18 cellular contexts compared by ENCODE assay signal in genomic region chr3:79038636-79039035, GRCh38.
DNase-seq lines count a peak whose midpoint lies in the region; TF ChIP-seq lines count a peak whose summit lies in the region.
"Had no signal": no experiment of that assay in that cellular context is flagged by ENCODE, and none has a peak within 500 bp of the region (broad histone marks: within the 10 kb centered on the region; RNA-seq: fewer than 3 reads in every experiment).

No MANE protein-coding gene starts in this region.

- no peaks in the 10 kb centered on the region for H3K9me3 Mint-ChIP-seq in HFFc6

- no peaks in the 10 kb centered on the region for H3K27me3 Mint-ChIP-seq in HFFc6 (ENCODE audit: insufficient read depth)
- H3K27me3 Mint-ChIP-seq: CD4-positive, alpha-beta memory T cell; IgD-negative memory B cell had no signal

- no TSS peak for BruUV-seq in mammary epithelial cell (replicated peaks; lab: Mats Ljungman, UMichigan)

- CTCF ChIA-PET in mammary epithelial cell (lab: Charles Lee; ENCODE audit: low non-redundant PET) = interaction anchor here (0.6 kb wide), 1 partner anchor 50 kb away, joined by 5 read pairs; no protein-coding TSS in a partner anchor

- H2AK5ac ChIP-seq in mesendoderm (ENCODE audit: low read length) = no peak overlapping the region

- intact Hi-C loops in mammary epithelial cell (cut with micrococcal nuclease) = loop anchor here (10.0 kb wide), 1 partner anchor 2004 kb away; no protein-coding TSS in a partner anchor
- intact Hi-C loops in breast epithelium (cut with DNase I; ENCODE audit: low total_unique reads) = loop anchor here (10.0 kb wide), 1 partner anchor 384 kb away; no protein-coding TSS in a partner anchor

- WGBS in mammary epithelial cell (ENCODE audit: low coverage, missing lambda C conversion rate) = 87% methylated on average over 1 of the region's 1 CpG
- no CpG with 5 or more reads among the region's 1 CpG for WGBS in mesendoderm (ENCODE audit: extremely low coverage, insufficient coverage, low lambda C conversion rate)

- H3K27me3 ChIP-seq in mammary epithelial cell (ENCODE audit: insufficient read depth, low read length) = no peaks in the 10 kb centered on the region
- no peaks in the 10 kb centered on the region for H3K27me3 ChIP-seq in breast epithelium
- no peaks in the 10 kb centered on the region for H3K27me3 ChIP-seq in mesendoderm (ENCODE audit: insufficient read depth, low read length, poor library complexity)
- H3K27me3 ChIP-seq: BLaER1 had no signal

- H3K4me1 Mint-ChIP-seq in HFFc6 (ENCODE audit: low read depth) = peaks cover 36% of the 10 kb centered on the region
- H3K4me1 Mint-ChIP-seq: CD14-positive monocyte; CD4-positive, alpha-beta memory T cell had no signal

- H3K4me1 ChIP-seq in mammary epithelial cell (ENCODE audit: insufficient read depth, low read length) (no peaks in the 10 kb centered on the region), breast epithelium (no peaks in the 10 kb centered on the region), mesendoderm (ENCODE audit: control insufficient read depth, low read depth, low read length) (no peaks in the 10 kb centered on the region)
- H3K4me1 ChIP-seq: BLaER1, HAP-1 had no signal

- no peak for TF ChIP-seq POLR2A in breast epithelium (IDR thresholded peaks at IDR 0.05)

- no peaks in the 10 kb centered on the region for H4K20me1 ChIP-seq in mammary epithelial cell (ENCODE audit: insufficient read depth, low read length)
- H4K20me1 ChIP-seq: BLaER1 had no signal

- H3K4me3 Mint-ChIP-seq in HFFc6 = no peak overlapping the region
- H3K4me3 Mint-ChIP-seq: CD14-positive monocyte; CD4-positive, alpha-beta memory T cell; IgD-negative memory B cell had no signal

- DNase-seq in mammary epithelial cell = no peak
- DNase-seq in breast epithelium (ENCODE audit: low spot score in 2 of 2) = no peak
- DNase-seq in fibroblast of gingiva (ENCODE audit: low read depth) = peak; percentile 22
- DNase-seq in mesendoderm = peak; percentile 8
- no peak for DNase-seq in HFFc6
- no peak for DNase-seq in dedifferentiated amniotic fluid mesenchymal stem cell (ENCODE audit: extremely low spot score)
- DNase-seq in GM10266 (ENCODE audit: extremely low spot score) = no peak
- DNase-seq: CD4-positive, alpha-beta memory T cell; DMS153; DMS79; GDM1 had no signal

- H3K36me3 Mint-ChIP-seq in HFFc6 (ENCODE audit: low read depth) = no peaks in the 10 kb centered on the region
- H3K36me3 Mint-ChIP-seq: CD14-positive monocyte; CD4-positive, alpha-beta memory T cell; IgD-negative memory B cell had no signal

- H3K4me3 ChIP-seq in mammary epithelial cell (replicated peaks in 1 of 3; ENCODE audit: insufficient read depth in 1 of 3, low read depth in 2 of 3, low read length in 3 of 3) (no peak overlapping the region), breast epithelium (no peak overlapping the region), mesendoderm (ENCODE audit: low read length) (no peak overlapping the region)
- H3K4me3 ChIP-seq: A549, BLaER1, GM12878, HAP-1 had no signal

- H3K9ac ChIP-seq in mammary epithelial cell (ENCODE audit: insufficient read depth, low read length) (no peak overlapping the region), mesendoderm (ENCODE audit: low read length) (no peak overlapping the region)
- H3K9ac ChIP-seq: BLaER1 had no signal

- H2BK120ac ChIP-seq in mesendoderm (ENCODE audit: low read depth, low read length) = no peak overlapping the region

- no peak overlapping the region for H4K8ac ChIP-seq in mesendoderm (ENCODE audit: low read depth, low read length)

- H3K18ac ChIP-seq in mesendoderm (ENCODE audit: low read length) = no peak overlapping the region

- TF ChIP-seq CTCF in mammary epithelial cell (conservative IDR thresholded peaks at IDR 0.05 in 1 of 2, IDR thresholded peaks at IDR 0.05 in 1 of 2; ENCODE audit: extremely low read depth in 1 of 2, insufficient read depth in 1 of 2, low read depth in 1 of 2, low read length in 2 of 2) = no peak
- no peak for TF ChIP-seq CTCF in breast epithelium (IDR thresholded peaks at IDR 0.05)
- no peak for TF ChIP-seq CTCF in HFFc6 (IDR thresholded peaks at IDR 0.05)
- no peak for TF ChIP-seq CTCF in GM10266 (IDR thresholded peaks at IDR 0.05; ENCODE audit: control insufficient read depth, insufficient read depth, low read depth, missing control alignments)

- no peak overlapping the region for H3K27ac Mint-ChIP-seq in HFFc6
- H3K27ac Mint-ChIP-seq: CD14-positive monocyte; CD4-positive, alpha-beta memory T cell; IgD-negative memory B cell had no signal

- in situ Hi-C loops in mammary epithelial cell (cut with MboI; ENCODE audit: low sequenced_read_pairs in 2 of 2) = loop anchor here in 1 of 2 donors (10.0 kb wide), 1 partner anchor 374 kb away; no protein-coding TSS in a partner anchor

- no peak overlapping the region for H2BK15ac ChIP-seq in mesendoderm (replicated peaks; ENCODE audit: low read depth)

- no peaks in the 10 kb centered on the region for H3K79me1 ChIP-seq in mesendoderm (ENCODE audit: low read length)

- H3K9me3 ChIP-seq in mammary epithelial cell (replicated peaks; ENCODE audit: insufficient read depth, low read length) (no peaks in the 10 kb centered on the region), breast epithelium (no peaks in the 10 kb centered on the region)
- H3K9me3 ChIP-seq: A549, BLaER1, HAP-1 had no signal

- no peak overlapping the region for H3K23ac ChIP-seq in mesendoderm (ENCODE audit: low read length)

- no peak overlapping the region for H3K56ac ChIP-seq in mesendoderm (ENCODE audit: low read length)

- H3K36me3 ChIP-seq in mammary epithelial cell (ENCODE audit: insufficient read depth, low read length) = no peaks in the 10 kb centered on the region
- H3K36me3 ChIP-seq in breast epithelium = no peaks in the 10 kb centered on the region
- no peaks in the 10 kb centered on the region for H3K36me3 ChIP-seq in mesendoderm (ENCODE audit: control insufficient read depth, insufficient read depth, low read length)
- H3K36me3 ChIP-seq: BLaER1, HAP-1 had no signal

- dilution Hi-C loops in mammary epithelial cell (cut with HindIII; ENCODE audit: low sequenced_read_pairs) = no loop called here

- no peak overlapping the region for H3K4ac ChIP-seq in mesendoderm (ENCODE audit: low read depth, low read length)

- H3K4me2 ChIP-seq in mammary epithelial cell (ENCODE audit: insufficient read depth, low read depth, low read length) = no peak overlapping the region
- H3K4me2 ChIP-seq in mesendoderm (ENCODE audit: low read length) = no peak overlapping the region
- H3K4me2 ChIP-seq: A549, BLaER1 had no signal

- no peak overlapping the region for H4K5ac ChIP-seq in mesendoderm (ENCODE audit: low read length)

- H3K79me2 ChIP-seq in mammary epithelial cell (ENCODE audit: insufficient read depth, low read length) (no peaks in the 10 kb centered on the region), mesendoderm (ENCODE audit: control insufficient read depth, insufficient read depth, low read length) (no peaks in the 10 kb centered on the region)

- H3K27ac ChIP-seq in mammary epithelial cell (ENCODE audit: insufficient read depth, low read depth, low read length) (no peak overlapping the region), breast epithelium (no peak overlapping the region), mesendoderm (ENCODE audit: low read depth, low read length) (no peak overlapping the region)
- H3K27ac ChIP-seq: 22Rv1, A549, BLaER1 had no signal

- H2AFZ ChIP-seq in mammary epithelial cell (ENCODE audit: low read depth, low read length) = peak overlapping the region; percentile 2

- H2BK5ac ChIP-seq in mesendoderm (ENCODE audit: low read length) = no peak overlapping the region

Comparison
In these comparisons a context has a peak if more than half of its experiments do, and no peak if none do; other contexts are left out.
1. DNase-seq: peak in fibroblast of gingiva (single experiment) and mesendoderm (single experiment); none in mammary epithelial cell (single experiment), breast epithelium (0 of 2), HFFc6 (single experiment), dedifferentiated amniotic fluid mesenchymal stem cell (single experiment) and GM10266 (single experiment).